Comparison of ENCODE assay signal across 11 cellular contexts in the genomic region with DNA sequence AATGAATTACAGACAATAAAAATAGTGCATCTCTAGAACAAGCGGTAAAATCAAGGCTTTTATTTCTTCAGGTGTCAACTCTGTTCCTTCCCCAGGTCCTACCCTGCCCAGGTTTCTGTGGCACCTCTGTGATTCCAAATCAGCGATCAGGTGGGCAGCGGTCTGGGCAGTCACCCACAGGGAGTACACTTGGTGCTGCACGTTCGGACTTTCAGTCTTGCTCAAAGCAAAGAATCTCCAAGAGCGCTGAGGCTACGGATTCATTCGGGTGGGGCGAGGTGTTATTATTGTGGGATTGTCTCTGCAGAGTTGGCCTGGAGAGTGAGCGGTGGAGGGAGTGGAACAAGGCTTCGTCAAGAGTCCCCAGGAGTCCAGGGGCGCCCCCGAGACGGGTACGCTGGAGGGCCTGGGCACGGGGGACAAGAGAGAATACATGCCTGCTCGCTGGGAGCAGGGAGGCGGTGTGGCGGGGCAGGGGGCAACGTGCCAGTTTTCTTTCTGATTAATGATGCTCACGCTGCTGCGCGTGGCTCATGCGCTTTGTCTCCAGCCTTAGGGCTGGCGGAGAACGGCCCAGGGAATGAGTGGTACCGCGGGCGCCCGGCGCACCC. TPM values are rescaled to one million over a fixed set of nuclear protein-coding genes. Genes with fewer than 3 reads are reported as not detected.
A peak's percentile ranks its signal among the peaks of the same experiment; 100 is the strongest.
DNase-seq lines count a peak whose midpoint lies in the region; ATAC-seq and TF ChIP-seq lines count a peak whose summit lies in the region.
"Had no signal": no experiment of that assay in that cellular context is flagged by ENCODE, and none has a peak within 500 bp of the region (broad histone marks: within the 10 kb centered on the region; RNA-seq: fewer than 3 reads in every experiment).

No MANE protein-coding gene starts in this region.

- H3K9ac ChIP-seq in BLaER1, result peak overlapping the region; percentile 94
- H3K9ac ChIP-seq: KMS-11 had no signal

- peaks cover 8% of the 10 kb centered on the region; the same call in 1 of the 2 replicates for H4K20me1 ChIP-seq in BLaER1

- H3K4me2 ChIP-seq in BLaER1, result peak overlapping the region; percentile 73
- H3K4me2 ChIP-seq: KMS-11 had no signal

- H3K27ac ChIP-seq in BLaER1 (peak overlapping the region; percentile 90), RWPE2 (ENCODE audit: poor library complexity, severe bottlenecking) (no peak overlapping the region), right cardiac atrium (ENCODE audit: low read length) (no peak overlapping the region), psoas muscle (peak overlapping the region; percentile 90)
- H3K27ac ChIP-seq: KMS-11 had no signal

- H3K36me3 ChIP-seq in BLaER1, result no peaks in the 10 kb centered on the region
- H3K36me3 ChIP-seq in RWPE2 (ENCODE audit: low read depth), result no peaks in the 10 kb centered on the region
- H3K36me3 ChIP-seq in psoas muscle (ENCODE audit: insufficient read depth in 1 of 2, low read depth in 1 of 2), result no peaks in the 10 kb centered on the region

- intact Hi-C loops in right cardiac atrium (cut with DNase I), result no loop called here
- intact Hi-C loops in psoas muscle (cut with DNase I), result loop anchor here in 1 of 2 donors (1.0 kb wide), 1 partner anchor 26 kb away; no protein-coding TSS in a partner anchor

- peak overlapping the region; percentile 80 for H3K4me3 ChIP-seq in BLaER1
- H3K4me3 ChIP-seq in RWPE2 (ENCODE audit: severe bottlenecking), result no peak overlapping the region
- H3K4me3 ChIP-seq in right cardiac atrium (ENCODE audit: low read length), result peak overlapping the region; percentile 23
- H3K4me3 ChIP-seq in psoas muscle, result peak overlapping the region; percentile 80

- H3K9me3 ChIP-seq in BLaER1 (no peaks in the 10 kb centered on the region), RWPE2 (ENCODE audit: severe bottlenecking) (no peaks in the 10 kb centered on the region), right cardiac atrium (ENCODE audit: control insufficient read depth, low read length) (no peaks in the 10 kb centered on the region), psoas muscle (no peaks in the 10 kb centered on the region)
- H3K9me3 ChIP-seq: Caco-2 had no signal

- DNase-seq in RWPE2 (ENCODE audit: low spot score) (peak; percentile 32), right cardiac atrium (peak; percentile 10 to 24 (median 21)), psoas muscle (no peak), mucosa of gallbladder (ENCODE audit: low spot score) (no peak)
- DNase-seq in stimulated activated naive CD4-positive, alpha-beta T cell (lab: John Stamatoyannopoulos, UW), result no peak
- DNase-seq: Caco-2 had no signal

- peaks cover 41% of the 10 kb centered on the region for H3K4me1 ChIP-seq in BLaER1
- no peaks in the 10 kb centered on the region for H3K4me1 ChIP-seq in RWPE2 (ENCODE audit: insufficient read depth, poor library complexity, severe bottlenecking)
- H3K4me1 ChIP-seq in right cardiac atrium (ENCODE audit: control insufficient read depth, insufficient read depth, low read length), result no peaks in the 10 kb centered on the region
- H3K4me1 ChIP-seq in psoas muscle, result no peaks in the 10 kb centered on the region
- H3K4me1 ChIP-seq: Caco-2 had no signal

- ATAC-seq in RWPE2 (ENCODE audit: low read depth), result peak; percentile 35; the same call in 1 of the 3 replicates
- peak in 1 of 2 donors; percentile 20 for ATAC-seq in right cardiac atrium
- peak in 3 of 4 donors; percentile 2 to 16 (median 11) for ATAC-seq in psoas muscle
- ATAC-seq in GM21390 (IDR thresholded peaks at IDR 0.05; ENCODE audit: unreplicated experiment), result no peak
- no peak for ATAC-seq in GM19035 (IDR thresholded peaks at IDR 0.05; ENCODE audit: unreplicated experiment)

- WGBS in right cardiac atrium, result 46% methylated on average over 31 of the region's 31 CpGs
- 22 to 28% (median 25%) methylated on average over 30 to 31 of the region's 31 CpGs for WGBS in psoas muscle, 3 donors

- peaks cover 57% of the 10 kb centered on the region for H3K27me3 ChIP-seq in BLaER1
- peaks cover 51% of the 10 kb centered on the region for H3K27me3 ChIP-seq in RWPE2 (ENCODE audit: insufficient read depth, poor library complexity, severe bottlenecking)
- no peaks in the 10 kb centered on the region for H3K27me3 ChIP-seq in right cardiac atrium (ENCODE audit: control insufficient read depth, insufficient read depth)
- no peaks in the 10 kb centered on the region for H3K27me3 ChIP-seq in psoas muscle (ENCODE audit: insufficient read depth in 3 of 3, low read length in 2 of 3)

- no peak for TF ChIP-seq CTCF in RWPE2 (IDR thresholded peaks at IDR 0.05; ENCODE audit: poor library complexity, severe bottlenecking)
- no peak for TF ChIP-seq CTCF in psoas muscle (IDR thresholded peaks at IDR 0.05)

RNA-seq across cellular contexts. Expression of a gene that starts 0.6 kb away (rescaled TPM):
- total RNA-seq in right cardiac atrium (under 1 TPM in 3 of 4 donors, not detected in 1; 0.11 to 0.35 (median 0.34) TPM), psoas muscle (100 to 1,000 TPM in 3 of 4 donors, 10 to 100 TPM in 1; 99.6 to 336 (median 123) TPM), mucosa of gallbladder (0.40 TPM)
- polyA plus RNA-seq in right cardiac atrium (0.23 TPM), psoas muscle (100 to 1,000 TPM in 1 of 3 donors, 10 to 100 TPM in 2; 86.4 to 101 (median 99.9) TPM)
- total RNA-seq: Caco-2, osteoblast had no signal

Comparison
In these comparisons a context has a peak if more than half of its experiments do, and no peak if none do; other contexts are left out.
1. H3K27ac ChIP-seq: peak in BLaER1 (single experiment) and psoas muscle (single experiment); none in RWPE2 (single experiment) and right cardiac atrium (single experiment).
2. ATAC-seq: peak in RWPE2 (single experiment) and psoas muscle (3 of 4); none in GM21390 (single experiment) and GM19035 (single experiment).
3. DNase-seq: peak in RWPE2 (single experiment) and right cardiac atrium (3 of 3); none in psoas muscle (0 of 2), mucosa of gallbladder (single experiment) and stimulated activated naive CD4-positive, alpha-beta T cell (0 of 6).
4. RNA of a gene that starts 0.6 kb away (total RNA-seq): 99.6 to 336 TPM in psoas muscle; 0.40 TPM in mucosa of gallbladder (single experiment) and 0.11 to 0.35 TPM in right cardiac atrium; every median in the first group is over 10 times any median in the second.